Comparison of ENCODE assay signal across 32 cellular contexts in the genomic region with DNA sequence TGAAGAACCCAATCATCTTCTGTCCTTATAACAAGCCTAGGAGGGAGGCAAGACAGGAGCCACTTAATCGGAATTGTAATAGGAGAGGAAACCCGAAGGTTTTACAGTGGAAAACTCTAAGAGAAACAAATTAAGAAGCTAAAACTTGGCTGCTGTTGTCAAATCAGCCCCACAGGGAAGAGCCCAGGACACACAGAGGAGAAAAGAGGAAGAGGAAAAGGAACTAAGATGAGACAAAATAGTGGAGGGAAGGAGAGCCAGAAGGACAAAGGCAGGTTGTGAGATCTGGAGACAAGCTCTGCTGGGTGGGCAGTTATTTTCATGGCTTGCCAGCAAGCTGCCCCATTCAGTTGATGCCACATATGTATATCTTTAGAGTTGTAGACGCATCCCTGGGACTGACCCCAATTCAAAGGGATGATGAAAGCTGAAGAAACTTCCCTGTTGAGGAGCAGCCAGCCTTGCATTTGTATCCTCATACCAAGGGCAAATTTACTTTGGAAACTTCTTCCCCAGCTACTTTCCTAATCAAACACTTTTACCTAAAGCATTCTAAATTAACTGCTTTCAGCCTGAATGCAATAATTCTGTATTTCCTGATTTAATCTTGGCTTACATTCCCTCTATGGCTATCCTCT.
"Had no signal": no experiment of that assay in that cellular context is flagged by ENCODE, and none has a peak within 500 bp of the region (broad histone marks: within the 10 kb centered on the region; RNA-seq: fewer than 3 reads in every experiment).

No MANE protein-coding gene starts in this region.

- DNase-seq: activated CD4-positive, alpha-beta T cell treated with anti-CD3 and anti-CD28 coated beads for 1 hour; activated CD4-positive, alpha-beta T cell treated with anti-CD3 and anti-CD28 coated beads for 4 hours; activated CD4-positive, alpha-beta T cell treated with anti-CD3 and anti-CD28 coated beads, Interleukin-2, amount 10 ng/mL, durations not matched to agents 7 days and 5 days; activated CD4-positive, alpha-beta T cell treated with anti-CD3 and anti-CD28 coated beads, Interleukin-2, amount 50 U/mL, for 48 hours; activated CD8-positive, alpha-beta memory T cell treated with anti-CD3 and anti-CD28 coated beads for 24 hours; activated CD8-positive, alpha-beta T cell treated with anti-CD3 and anti-CD28 coated beads for 36 hours; activated effector memory CD4-positive, alpha-beta T cell treated with anti-CD3 and anti-CD28 coated beads, Interleukin-2, amount 50 U/mL, for 16 hours; activated naive CD4-positive, alpha-beta T cell treated with anti-CD3 and anti-CD28 coated beads for 36 hours; activated naive CD8-positive, alpha-beta T cell treated with anti-CD3 and anti-CD28 coated beads for 36 hours; activated naive CD8-positive, alpha-beta T cell treated with anti-CD3 and anti-CD28 coated beads, Interleukin-2, amount 50 U/mL, for 24 hours; activated T-cell treated with anti-CD3 and anti-CD28 coated beads, Interleukin-2, amount 50 U/mL, for 4 hours; brain microvascular endothelial cell; dorsolateral prefrontal cortex; effector memory CD4-positive, alpha-beta T cell; esophagus squamous epithelium; foreskin melanocyte; heart right ventricle; T-helper 1 cell; T-helper 17 cell; T1000 had no signal

- H3K27me3 Mint-ChIP-seq: activated CD4-positive, alpha-beta T cell treated with anti-CD3 and anti-CD28 coated beads, Interleukin-2, amount 10 ng/mL, durations not matched to agents 7 days and 5 days; dendritic cell treated with granulocyte-macrophage colony-stimulating factor and Interleukin-4, amounts not matched to agents 40 ng/mL and 50 ng/mL, for 4 days had no signal

- H3K4me3 Mint-ChIP-seq: activated CD4-positive, alpha-beta T cell treated with anti-CD3 and anti-CD28 coated beads, Interleukin-2, amount 10 ng/mL, durations not matched to agents 7 days and 5 days; activated CD8-positive, alpha-beta T cell treated with anti-CD3 and anti-CD28 coated beads for 36 hours; activated naive CD4-positive, alpha-beta T cell treated with anti-CD3 and anti-CD28 coated beads for 36 hours; activated naive CD4-positive, alpha-beta T cell treated with anti-CD3 and anti-CD28 coated beads, Interleukin-2, amount 50 U/mL, for 24 hours; activated naive CD8-positive, alpha-beta T cell treated with anti-CD3 and anti-CD28 coated beads for 36 hours; activated naive CD8-positive, alpha-beta T cell treated with anti-CD3 and anti-CD28 coated beads, Interleukin-2, amount 50 U/mL, for 24 hours; activated T-cell treated with anti-CD3 and anti-CD28 coated beads, Interleukin-2, amount 50 U/mL, for 4 hours; activated T-helper 17 cell treated with anti-CD3 and anti-CD28 coated beads, Interleukin-2, amount 50 U/mL, for 72 hours; central memory CD8-positive, alpha-beta T cell; dendritic cell treated with granulocyte-macrophage colony-stimulating factor and Interleukin-4, amounts not matched to agents 40 ng/mL and 50 ng/mL, for 4 days; T-helper 17 cell; T-helper 2 cell treated with Interferon-gamma antibody and Interleukin-4, amounts not matched to agents 5 μg/mL and 100 μg/mL, for 36 hours; WTC11 had no signal

- H3K4me1 ChIP-seq: ascending aorta, esophagus squamous epithelium, gastroesophageal sphincter, heart right ventricle had no signal

- H3K27ac ChIP-seq: ascending aorta, brain microvascular endothelial cell, coronary artery, dorsolateral prefrontal cortex, epithelial cell of prostate, esophagus squamous epithelium, gastroesophageal sphincter, heart right ventricle, hepatocyte had no signal

- H3K27ac Mint-ChIP-seq: activated CD4-positive, alpha-beta T cell treated with anti-CD3 and anti-CD28 coated beads, Interleukin-2, amount 10 ng/mL, durations not matched to agents 7 days and 5 days; activated CD8-positive, alpha-beta T cell treated with anti-CD3 and anti-CD28 coated beads for 36 hours; activated naive CD4-positive, alpha-beta T cell treated with anti-CD3 and anti-CD28 coated beads for 36 hours; activated naive CD4-positive, alpha-beta T cell treated with anti-CD3 and anti-CD28 coated beads, Interleukin-2, amount 50 U/mL, for 24 hours; activated naive CD8-positive, alpha-beta T cell treated with anti-CD3 and anti-CD28 coated beads for 36 hours; activated naive CD8-positive, alpha-beta T cell treated with anti-CD3 and anti-CD28 coated beads, Interleukin-2, amount 50 U/mL, for 24 hours; activated T-helper 17 cell treated with anti-CD3 and anti-CD28 coated beads, Interleukin-2, amount 50 U/mL, for 72 hours; dendritic cell treated with granulocyte-macrophage colony-stimulating factor and Interleukin-4, amounts not matched to agents 40 ng/mL and 50 ng/mL, for 4 days; T-helper 17 cell; T-helper 2 cell treated with Interferon-gamma antibody and Interleukin-4, amounts not matched to agents 5 μg/mL and 100 μg/mL, for 36 hours; WTC11 had no signal

- H3K9me3 ChIP-seq: ascending aorta, esophagus squamous epithelium, gastroesophageal sphincter, heart right ventricle had no signal

- H3K27me3 ChIP-seq: ascending aorta, brain microvascular endothelial cell, gastroesophageal sphincter, hepatocyte had no signal

- H3K4me2 ChIP-seq: hepatocyte had no signal

- H3K4me3 ChIP-seq: ascending aorta, coronary artery, dorsolateral prefrontal cortex, esophagus squamous epithelium, gastroesophageal sphincter, heart right ventricle, hepatocyte had no signal

- H3K79me2 ChIP-seq: hepatocyte had no signal

- H3K4me1 Mint-ChIP-seq: activated CD4-positive, alpha-beta T cell treated with anti-CD3 and anti-CD28 coated beads, Interleukin-2, amount 10 ng/mL, durations not matched to agents 7 days and 5 days; activated naive CD4-positive, alpha-beta T cell treated with anti-CD3 and anti-CD28 coated beads, Interleukin-2, amount 50 U/mL, for 24 hours; activated naive CD8-positive, alpha-beta T cell treated with anti-CD3 and anti-CD28 coated beads for 36 hours; activated naive CD8-positive, alpha-beta T cell treated with anti-CD3 and anti-CD28 coated beads, Interleukin-2, amount 50 U/mL, for 24 hours; activated T-helper 17 cell treated with anti-CD3 and anti-CD28 coated beads, Interleukin-2, amount 50 U/mL, for 72 hours; central memory CD8-positive, alpha-beta T cell; T-helper 17 cell; WTC11 had no signal

- H3K9me3 Mint-ChIP-seq: activated CD4-positive, alpha-beta T cell treated with anti-CD3 and anti-CD28 coated beads, Interleukin-2, amount 10 ng/mL, durations not matched to agents 7 days and 5 days; activated CD8-positive, alpha-beta T cell treated with anti-CD3 and anti-CD28 coated beads for 36 hours; activated naive CD4-positive, alpha-beta T cell treated with anti-CD3 and anti-CD28 coated beads for 36 hours; activated naive CD4-positive, alpha-beta T cell treated with anti-CD3 and anti-CD28 coated beads, Interleukin-2, amount 50 U/mL, for 24 hours; activated naive CD8-positive, alpha-beta T cell treated with anti-CD3 and anti-CD28 coated beads for 36 hours; activated naive CD8-positive, alpha-beta T cell treated with anti-CD3 and anti-CD28 coated beads, Interleukin-2, amount 50 U/mL, for 24 hours; dendritic cell treated with granulocyte-macrophage colony-stimulating factor and Interleukin-4, amounts not matched to agents 40 ng/mL and 50 ng/mL, for 4 days; T-helper 2 cell treated with Interferon-gamma antibody and Interleukin-4, amounts not matched to agents 5 μg/mL and 100 μg/mL, for 36 hours had no signal

- FAIRE-seq: endothelial cell of umbilical vein had no signal

- H3K36me3 Mint-ChIP-seq: activated naive CD4-positive, alpha-beta T cell treated with anti-CD3 and anti-CD28 coated beads, Interleukin-2, amount 50 U/mL, for 24 hours; activated naive CD8-positive, alpha-beta T cell treated with anti-CD3 and anti-CD28 coated beads for 36 hours had no signal

- ATAC-seq: activated CD8-positive, alpha-beta T cell treated with anti-CD3 and anti-CD28 coated beads for 36 hours; activated naive CD8-positive, alpha-beta T cell treated with anti-CD3 and anti-CD28 coated beads, Interleukin-2, amount 50 U/mL, for 24 hours; activated T-cell treated with anti-CD3 and anti-CD28 coated beads, Interleukin-2, amount 50 U/mL, for 4 hours; activated T-helper 17 cell treated with anti-CD3 and anti-CD28 coated beads, Interleukin-2, amount 50 U/mL, for 72 hours; gastroesophageal sphincter; heart right ventricle; T-helper 17 cell; WTC11 had no signal

- H3K36me3 ChIP-seq: ascending aorta, brain microvascular endothelial cell, esophagus squamous epithelium, gastroesophageal sphincter, heart right ventricle had no signal

- H2AFZ ChIP-seq: hepatocyte had no signal
